ENCODE assay signal across 1 cellular context in the genomic region with DNA sequence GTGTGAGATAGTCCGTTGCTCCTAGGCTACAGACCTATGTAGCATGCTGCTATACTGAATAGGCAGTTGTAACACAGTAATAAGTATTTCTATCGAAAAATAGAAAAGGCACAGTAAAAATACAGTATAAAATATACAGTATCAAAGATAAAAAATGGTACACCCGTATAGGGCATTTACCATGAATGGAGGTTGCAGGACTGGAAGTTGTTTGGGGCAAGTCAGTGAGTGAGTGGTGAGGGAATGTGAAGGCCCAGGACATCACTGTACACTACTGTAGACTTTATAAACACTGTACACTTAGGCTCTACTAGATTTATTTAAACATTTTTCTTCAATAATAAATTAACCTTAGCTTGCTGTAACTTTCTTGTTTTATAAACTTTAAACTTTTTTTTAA.
TF ChIP-seq lines count a peak whose summit lies in the region.

No MANE protein-coding gene starts in this region.

TF ChIP-seq in K562, 482 proteins besides CTCF, POLR2A, EP300 and RAD21:
- TF ChIP-seq KAT8 (IDR thresholded peaks at IDR 0.05; ENCODE audit: low read depth) (no peak), SIX5 (IDR thresholded peaks at IDR 0.05; ENCODE audit: borderline replicate concordance in 1 of 2, insufficient read depth in 1 of 2, low read depth in 1 of 2, low read length in 2 of 2) (no peak), NCOA4 (IDR thresholded peaks at IDR 0.05; ENCODE audit: partially characterized antibody) (no peak)
- TF ChIP-seq, protein P1, sequence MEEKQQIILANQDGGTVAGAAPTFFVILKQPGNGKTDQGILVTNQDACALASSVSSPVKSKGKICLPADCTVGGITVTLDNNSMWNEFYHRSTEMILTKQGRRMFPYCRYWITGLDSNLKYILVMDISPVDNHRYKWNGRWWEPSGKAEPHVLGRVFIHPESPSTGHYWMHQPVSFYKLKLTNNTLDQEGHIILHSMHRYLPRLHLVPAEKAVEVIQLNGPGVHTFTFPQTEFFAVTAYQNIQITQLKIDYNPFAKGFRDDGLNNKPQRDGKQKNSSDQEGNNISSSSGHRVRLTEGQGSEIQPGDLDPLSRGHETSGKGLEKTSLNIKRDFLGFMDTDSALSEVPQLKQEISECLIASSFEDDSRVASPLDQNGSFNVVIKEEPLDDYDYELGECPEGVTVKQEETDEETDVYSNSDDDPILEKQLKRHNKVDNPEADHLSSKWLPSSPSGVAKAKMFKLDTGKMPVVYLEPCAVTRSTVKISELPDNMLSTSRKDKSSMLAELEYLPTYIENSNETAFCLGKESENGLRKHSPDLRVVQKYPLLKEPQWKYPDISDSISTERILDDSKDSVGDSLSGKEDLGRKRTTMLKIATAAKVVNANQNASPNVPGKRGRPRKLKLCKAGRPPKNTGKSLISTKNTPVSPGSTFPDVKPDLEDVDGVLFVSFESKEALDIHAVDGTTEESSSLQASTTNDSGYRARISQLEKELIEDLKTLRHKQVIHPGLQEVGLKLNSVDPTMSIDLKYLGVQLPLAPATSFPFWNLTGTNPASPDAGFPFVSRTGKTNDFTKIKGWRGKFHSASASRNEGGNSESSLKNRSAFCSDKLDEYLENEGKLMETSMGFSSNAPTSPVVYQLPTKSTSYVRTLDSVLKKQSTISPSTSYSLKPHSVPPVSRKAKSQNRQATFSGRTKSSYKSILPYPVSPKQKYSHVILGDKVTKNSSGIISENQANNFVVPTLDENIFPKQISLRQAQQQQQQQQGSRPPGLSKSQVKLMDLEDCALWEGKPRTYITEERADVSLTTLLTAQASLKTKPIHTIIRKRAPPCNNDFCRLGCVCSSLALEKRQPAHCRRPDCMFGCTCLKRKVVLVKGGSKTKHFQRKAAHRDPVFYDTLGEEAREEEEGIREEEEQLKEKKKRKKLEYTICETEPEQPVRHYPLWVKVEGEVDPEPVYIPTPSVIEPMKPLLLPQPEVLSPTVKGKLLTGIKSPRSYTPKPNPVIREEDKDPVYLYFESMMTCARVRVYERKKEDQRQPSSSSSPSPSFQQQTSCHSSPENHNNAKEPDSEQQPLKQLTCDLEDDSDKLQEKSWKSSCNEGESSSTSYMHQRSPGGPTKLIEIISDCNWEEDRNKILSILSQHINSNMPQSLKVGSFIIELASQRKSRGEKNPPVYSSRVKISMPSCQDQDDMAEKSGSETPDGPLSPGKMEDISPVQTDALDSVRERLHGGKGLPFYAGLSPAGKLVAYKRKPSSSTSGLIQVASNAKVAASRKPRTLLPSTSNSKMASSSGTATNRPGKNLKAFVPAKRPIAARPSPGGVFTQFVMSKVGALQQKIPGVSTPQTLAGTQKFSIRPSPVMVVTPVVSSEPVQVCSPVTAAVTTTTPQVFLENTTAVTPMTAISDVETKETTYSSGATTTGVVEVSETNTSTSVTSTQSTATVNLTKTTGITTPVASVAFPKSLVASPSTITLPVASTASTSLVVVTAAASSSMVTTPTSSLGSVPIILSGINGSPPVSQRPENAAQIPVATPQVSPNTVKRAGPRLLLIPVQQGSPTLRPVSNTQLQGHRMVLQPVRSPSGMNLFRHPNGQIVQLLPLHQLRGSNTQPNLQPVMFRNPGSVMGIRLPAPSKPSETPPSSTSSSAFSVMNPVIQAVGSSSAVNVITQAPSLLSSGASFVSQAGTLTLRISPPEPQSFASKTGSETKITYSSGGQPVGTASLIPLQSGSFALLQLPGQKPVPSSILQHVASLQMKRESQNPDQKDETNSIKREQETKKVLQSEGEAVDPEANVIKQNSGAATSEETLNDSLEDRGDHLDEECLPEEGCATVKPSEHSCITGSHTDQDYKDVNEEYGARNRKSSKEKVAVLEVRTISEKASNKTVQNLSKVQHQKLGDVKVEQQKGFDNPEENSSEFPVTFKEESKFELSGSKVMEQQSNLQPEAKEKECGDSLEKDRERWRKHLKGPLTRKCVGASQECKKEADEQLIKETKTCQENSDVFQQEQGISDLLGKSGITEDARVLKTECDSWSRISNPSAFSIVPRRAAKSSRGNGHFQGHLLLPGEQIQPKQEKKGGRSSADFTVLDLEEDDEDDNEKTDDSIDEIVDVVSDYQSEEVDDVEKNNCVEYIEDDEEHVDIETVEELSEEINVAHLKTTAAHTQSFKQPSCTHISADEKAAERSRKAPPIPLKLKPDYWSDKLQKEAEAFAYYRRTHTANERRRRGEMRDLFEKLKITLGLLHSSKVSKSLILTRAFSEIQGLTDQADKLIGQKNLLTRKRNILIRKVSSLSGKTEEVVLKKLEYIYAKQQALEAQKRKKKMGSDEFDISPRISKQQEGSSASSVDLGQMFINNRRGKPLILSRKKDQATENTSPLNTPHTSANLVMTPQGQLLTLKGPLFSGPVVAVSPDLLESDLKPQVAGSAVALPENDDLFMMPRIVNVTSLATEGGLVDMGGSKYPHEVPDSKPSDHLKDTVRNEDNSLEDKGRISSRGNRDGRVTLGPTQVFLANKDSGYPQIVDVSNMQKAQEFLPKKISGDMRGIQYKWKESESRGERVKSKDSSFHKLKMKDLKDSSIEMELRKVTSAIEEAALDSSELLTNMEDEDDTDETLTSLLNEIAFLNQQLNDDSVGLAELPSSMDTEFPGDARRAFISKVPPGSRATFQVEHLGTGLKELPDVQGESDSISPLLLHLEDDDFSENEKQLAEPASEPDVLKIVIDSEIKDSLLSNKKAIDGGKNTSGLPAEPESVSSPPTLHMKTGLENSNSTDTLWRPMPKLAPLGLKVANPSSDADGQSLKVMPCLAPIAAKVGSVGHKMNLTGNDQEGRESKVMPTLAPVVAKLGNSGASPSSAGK (IDR thresholded peaks at IDR 0.05) = no peak
